In the genomic region with DNA sequence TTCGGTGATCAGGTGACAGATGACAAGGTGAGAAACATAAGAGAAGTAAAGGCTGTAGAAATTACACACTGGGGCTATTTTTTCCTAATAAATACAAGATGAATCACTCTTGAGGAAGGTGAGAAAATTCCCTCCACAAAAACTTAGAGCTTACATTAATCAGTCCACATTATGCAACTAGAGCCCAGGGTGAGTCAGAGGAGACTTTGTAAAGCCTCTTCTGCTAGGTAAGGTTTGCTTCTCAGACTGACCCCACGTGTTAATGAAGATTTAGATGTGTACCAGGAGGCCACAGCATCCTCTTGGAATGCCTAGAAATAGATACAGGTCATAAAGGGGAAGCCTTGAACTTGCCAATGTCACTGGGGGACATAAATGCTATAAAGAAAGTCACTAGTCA, we compare ENCODE assay signal across 26 cellular contexts.
DNase-seq lines count a peak whose midpoint lies in the region; ATAC-seq and TF ChIP-seq lines count a peak whose summit lies in the region.
"Had no signal": no experiment of that assay in that cellular context is flagged by ENCODE, and none has a peak within 500 bp of the region (broad histone marks: within the 10 kb centered on the region; RNA-seq: fewer than 3 reads in every experiment).

No MANE protein-coding gene starts in this region.

- ATAC-seq in GM18867 (IDR thresholded peaks at IDR 0.05; ENCODE audit: unreplicated experiment) (peak; percentile 66), HG03280 (IDR thresholded peaks at IDR 0.05; ENCODE audit: unreplicated experiment) (no peak)
- ATAC-seq: activated CD4-positive, alpha-beta T cell treated with anti-CD3 and anti-CD28 coated beads for 36 hours; GM12878; GM23338; PC-3; stimulated activated naive CD8-positive, alpha-beta T cell treated with anti-CD3 and anti-CD28 coated beads, Interleukin-15, amount 100 ng/mL, for 72 hours; T-cell had no signal

- in situ Hi-C loops in mammary epithelial cell (cut with MboI; ENCODE audit: low sequenced_read_pairs in 2 of 2), result no loop called here

- H4K20me1 ChIP-seq in mammary epithelial cell (ENCODE audit: insufficient read depth, low read length), result no peaks in the 10 kb centered on the region

- intact Hi-C loops in mammary epithelial cell (cut with micrococcal nuclease), result no loop called here

- no peak overlapping the region for H3K4me3 ChIP-seq in MG63
- no peak overlapping the region for H3K4me3 ChIP-seq in mammary epithelial cell (replicated peaks in 1 of 3; ENCODE audit: insufficient read depth in 1 of 3, low read depth in 2 of 3, low read length in 3 of 3)
- H3K4me3 ChIP-seq: esophagus muscularis mucosa, GM12878, GM23338, right atrium auricular region, SJCRH30 had no signal

- DNase-seq in MG63 (peak; percentile 68), mammary epithelial cell (peak; percentile 58), kidney glomerular epithelial cell (lab: John Stamatoyannopoulos, UW) (peak; percentile 42), KG1 (lab: John Stamatoyannopoulos, UW) (no peak), HUDEP-2 (lab: John Stamatoyannopoulos, UW; ENCODE audit: unreplicated experiment in 76 of 76) (no peak)
- DNase-seq in activated naive CD4-positive, alpha-beta T cell (lab: John Stamatoyannopoulos, UW), result no peak
- DNase-seq: activated CD4-positive, alpha-beta T cell treated with anti-CD3 and anti-CD28 coated beads for 36 hours; COR-L47; DMS79 treated with DMSO at 0.1 percent for 48 hours; NCI-H1105; NCI-H2029 treated with DMSO at 0.1 percent for 48 hours; NCI-H345; NCI-H82; occipital lobe; PC-3; SJCRH30; stimulated activated CD4-positive, alpha-beta T cell treated with anti-CD3 and anti-CD28 coated beads, Interleukin-12 subunit alpha, Interleukin-12 subunit beta, amount 100 ng/mL, for 4 hours; stimulated activated CD4-positive, alpha-beta T cell treated with anti-CD3 and anti-CD28 coated beads, Interleukin-4, amount 100 ng/mL, for 4 hours; stimulated activated naive CD8-positive, alpha-beta T cell treated with anti-CD3 and anti-CD28 coated beads, Interleukin-15, amount 100 ng/mL, for 72 hours; T-cell had no signal

- WGBS in mammary epithelial cell (ENCODE audit: low coverage, missing lambda C conversion rate), result 35% methylated on average over 2 of the region's 2 CpGs

- H3K79me2 ChIP-seq in mammary epithelial cell (ENCODE audit: insufficient read depth, low read length), result no peaks in the 10 kb centered on the region

- no peaks in the 10 kb centered on the region for H3K36me3 ChIP-seq in MG63
- no peaks in the 10 kb centered on the region for H3K36me3 ChIP-seq in mammary epithelial cell (ENCODE audit: insufficient read depth, low read length)
- H3K36me3 ChIP-seq: esophagus muscularis mucosa, right atrium auricular region, SJCRH30 had no signal

- H2AFZ ChIP-seq in mammary epithelial cell (ENCODE audit: low read depth, low read length), result no peak overlapping the region
- H2AFZ ChIP-seq: GM23338 had no signal

- no peaks in the 10 kb centered on the region for H3K27me3 ChIP-seq in MG63
- no peaks in the 10 kb centered on the region for H3K27me3 ChIP-seq in mammary epithelial cell (ENCODE audit: insufficient read depth, low read length)
- H3K27me3 ChIP-seq: esophagus muscularis mucosa, right atrium auricular region, SJCRH30 had no signal

- H3K9ac ChIP-seq in mammary epithelial cell (ENCODE audit: insufficient read depth, low read length), result no peak overlapping the region

- no TSS peak for BruUV-seq in mammary epithelial cell (replicated peaks; lab: Mats Ljungman, UMichigan)

- no peak overlapping the region for H3K4me2 ChIP-seq in mammary epithelial cell (ENCODE audit: insufficient read depth, low read depth, low read length)
- H3K4me2 ChIP-seq: GM23338 had no signal

- CTCF ChIA-PET in mammary epithelial cell (lab: Charles Lee; ENCODE audit: low non-redundant PET), result no interaction called here

- H3K27ac ChIP-seq in mammary epithelial cell (ENCODE audit: insufficient read depth, low read depth, low read length), result no peak overlapping the region
- H3K27ac ChIP-seq: esophagus muscularis mucosa, right atrium auricular region, SJCRH30 had no signal

- H3K9me3 ChIP-seq in MG63, result peaks cover 11% of the 10 kb centered on the region
- H3K9me3 ChIP-seq in mammary epithelial cell (replicated peaks; ENCODE audit: insufficient read depth, low read length), result no peaks in the 10 kb centered on the region
- H3K9me3 ChIP-seq: esophagus muscularis mucosa, right atrium auricular region, SJCRH30 had no signal

- TF ChIP-seq CTCF in mammary epithelial cell (conservative IDR thresholded peaks at IDR 0.05 in 1 of 2, IDR thresholded peaks at IDR 0.05 in 1 of 2; ENCODE audit: extremely low read depth in 1 of 2, insufficient read depth in 1 of 2, low read depth in 1 of 2, low read length in 2 of 2), result no peak

- H3K4me1 ChIP-seq in mammary epithelial cell (ENCODE audit: insufficient read depth, low read length), result no peaks in the 10 kb centered on the region
- H3K4me1 ChIP-seq: esophagus muscularis mucosa, right atrium auricular region, SJCRH30 had no signal

- dilution Hi-C loops in mammary epithelial cell (cut with HindIII; ENCODE audit: low sequenced_read_pairs), result no loop called here

Comparison
In these comparisons a context has a peak if more than half of its experiments do, and no peak if none do; other contexts are left out.
1. DNase-seq: peak in MG63 (single experiment), mammary epithelial cell (single experiment) and kidney glomerular epithelial cell (single experiment); none in KG1 (single experiment), HUDEP-2 (0 of 76) and activated naive CD4-positive, alpha-beta T cell (0 of 4).